Comparison of ENCODE assay signal across 10 cellular contexts in the genomic region with DNA sequence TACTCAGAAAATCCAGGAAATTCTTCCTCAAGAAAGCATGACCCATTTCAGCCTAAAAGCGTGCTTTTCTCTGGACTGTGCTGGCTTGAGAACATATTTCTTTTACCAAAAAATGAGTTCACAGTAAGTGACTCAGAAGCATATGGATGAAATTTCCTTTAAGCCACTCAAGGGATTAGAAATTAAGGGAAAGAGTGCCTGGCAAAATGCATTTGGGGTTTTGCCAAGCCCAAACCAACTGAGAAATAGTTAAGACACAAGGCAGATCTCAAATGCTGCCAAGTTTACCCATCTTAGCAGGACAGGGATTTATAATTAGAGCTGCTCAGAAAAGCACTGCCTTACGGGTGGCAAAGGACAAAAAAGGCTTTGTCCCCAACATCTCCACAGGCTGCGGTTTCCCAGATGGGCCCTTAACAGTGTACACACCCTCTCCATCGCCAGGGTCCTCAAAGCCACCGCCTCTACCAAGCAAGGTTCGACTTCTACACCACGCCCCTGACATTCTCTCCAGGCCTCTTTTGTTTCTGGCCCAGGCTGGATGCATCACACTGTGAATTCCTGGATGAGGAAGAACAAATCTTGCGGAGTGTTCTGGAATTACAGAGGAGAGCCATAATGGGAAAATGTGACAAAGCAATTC. TPM values are rescaled to one million over a fixed set of nuclear protein-coding genes. Genes with fewer than 3 reads are reported as not detected.
A peak's percentile ranks its signal among the peaks of the same experiment; 100 is the strongest.
DNase-seq lines count a peak whose midpoint lies in the region; ATAC-seq lines count a peak whose summit lies in the region.
"Had no signal": no experiment of that assay in that cellular context is flagged by ENCODE, and none has a peak within 500 bp of the region (broad histone marks: within the 10 kb centered on the region; RNA-seq: fewer than 3 reads in every experiment).

No MANE protein-coding gene starts in this region.

- H2BK5ac ChIP-seq in mesendoderm (ENCODE audit: low read length) = no peak overlapping the region

- H4K8ac ChIP-seq in mesendoderm (ENCODE audit: low read depth, low read length) = no peak overlapping the region

- H3K23ac ChIP-seq in mesendoderm (ENCODE audit: low read length) = no peak overlapping the region

- H3K18ac ChIP-seq in mesendoderm (ENCODE audit: low read length) = no peak overlapping the region

- no peak overlapping the region for H2BK15ac ChIP-seq in mesendoderm (replicated peaks; ENCODE audit: low read depth)

- H3K4ac ChIP-seq in mesendoderm (ENCODE audit: low read depth, low read length) = no peak overlapping the region

- H2AFZ ChIP-seq in ACC112 (ENCODE audit: low read length, unreplicated experiment) = peak overlapping the region; percentile 37

- H3K27ac ChIP-seq in ACC112 (ENCODE audit: low read depth, low read length) = peak overlapping the region; percentile 85
- H3K27ac ChIP-seq in mesendoderm (ENCODE audit: low read depth, low read length) = no peak overlapping the region
- H3K27ac ChIP-seq: BLaER1, prostate gland had no signal

- H3K36me3 Mint-ChIP-seq in natural killer cell treated with Interleukin-12 subunit alpha and Interleukin-12 subunit beta and Interleukin-15 and Interleukin-18, amount 100 ng/mL, for 72 hours = no peaks in the 10 kb centered on the region

- H3K36me3 ChIP-seq in ACC112 (ENCODE audit: insufficient read depth, low read length) (no peaks in the 10 kb centered on the region), MG63 (no peaks in the 10 kb centered on the region), mesendoderm (ENCODE audit: control insufficient read depth, insufficient read depth, low read length) (no peaks in the 10 kb centered on the region)
- H3K36me3 ChIP-seq: BLaER1, prostate gland had no signal

- peaks cover 0 to 3% of the 10 kb centered on the region in 2 donors for H3K27me3 Mint-ChIP-seq in natural killer cell treated with Interleukin-12 subunit alpha and Interleukin-12 subunit beta and Interleukin-15 and Interleukin-18, amount 100 ng/mL, for 72 hours

- H2BK120ac ChIP-seq in mesendoderm (ENCODE audit: low read depth, low read length) = no peak overlapping the region

- WGBS in mesendoderm (ENCODE audit: extremely low coverage, insufficient coverage, low lambda C conversion rate) = no CpG with 5 or more reads among the region's 8 CpGs

- H3K9me3 ChIP-seq in MG63 = no peaks in the 10 kb centered on the region
- H3K9me3 ChIP-seq: BLaER1, prostate gland had no signal

- no peaks in the 10 kb centered on the region for H3K79me1 ChIP-seq in mesendoderm (ENCODE audit: low read length)

- no peak overlapping the region for H2AK5ac ChIP-seq in mesendoderm (ENCODE audit: low read length)

- no peak for ATAC-seq in natural killer cell treated with Interleukin-12 subunit alpha and Interleukin-12 subunit beta and Interleukin-15 and Interleukin-18, amount 100 ng/mL, for 72 hours

- peaks cover 25% of the 10 kb centered on the region for H3K4me1 ChIP-seq in ACC112 (ENCODE audit: control insufficient read depth, insufficient read depth, low read length, unreplicated experiment)
- no peaks in the 10 kb centered on the region for H3K4me1 ChIP-seq in mesendoderm (ENCODE audit: control insufficient read depth, low read depth, low read length)
- H3K4me1 ChIP-seq: BLaER1, prostate gland had no signal

- peak; percentile 71 for DNase-seq in MG63
- DNase-seq in cerebellar cortex (ENCODE audit: low spot score) = peak; percentile 68
- peak; percentile 19 for DNase-seq in mesendoderm
- DNase-seq in HK-2 (ENCODE audit: unreplicated experiment) = no peak
- no peak for DNase-seq in cortex of kidney (lab: John Stamatoyannopoulos, UW)
- no peak for DNase-seq in GM19238 (ENCODE audit: insufficient read length, low spot score)
- DNase-seq in natural killer cell treated with Interleukin-12 subunit alpha and Interleukin-12 subunit beta and Interleukin-15 and Interleukin-18, amount 100 ng/mL, for 72 hours (ENCODE audit: low spot score) = no peak

- H3K27ac Mint-ChIP-seq in natural killer cell treated with Interleukin-12 subunit alpha and Interleukin-12 subunit beta and Interleukin-15 and Interleukin-18, amount 100 ng/mL, for 72 hours = no peak overlapping the region

- H3K4me3 Mint-ChIP-seq in natural killer cell treated with Interleukin-12 subunit alpha and Interleukin-12 subunit beta and Interleukin-15 and Interleukin-18, amount 100 ng/mL, for 72 hours = no peak overlapping the region

- H3K79me2 ChIP-seq in ACC112 (ENCODE audit: control insufficient read depth, insufficient read depth, low read length, unreplicated experiment) (no peaks in the 10 kb centered on the region), mesendoderm (ENCODE audit: control insufficient read depth, insufficient read depth, low read length) (no peaks in the 10 kb centered on the region)

- no peak overlapping the region for H3K9ac ChIP-seq in mesendoderm (ENCODE audit: low read length)
- H3K9ac ChIP-seq: BLaER1 had no signal

- H3K27me3 ChIP-seq in ACC112 (ENCODE audit: insufficient read depth, low read length) (no peaks in the 10 kb centered on the region), MG63 (no peaks in the 10 kb centered on the region), mesendoderm (ENCODE audit: insufficient read depth, low read length, poor library complexity) (no peaks in the 10 kb centered on the region)
- H3K27me3 ChIP-seq: BLaER1 had no signal

- H4K5ac ChIP-seq in mesendoderm (ENCODE audit: low read length) = no peak overlapping the region

- H3K4me1 Mint-ChIP-seq in natural killer cell treated with Interleukin-12 subunit alpha and Interleukin-12 subunit beta and Interleukin-15 and Interleukin-18, amount 100 ng/mL, for 72 hours (ENCODE audit: low read depth in 2 of 2) = peaks cover 0 to 5% of the 10 kb centered on the region in 2 donors

- no peaks in the 10 kb centered on the region for H3K9me3 Mint-ChIP-seq in natural killer cell treated with Interleukin-12 subunit alpha and Interleukin-12 subunit beta and Interleukin-15 and Interleukin-18, amount 100 ng/mL, for 72 hours

- H3K56ac ChIP-seq in mesendoderm (ENCODE audit: low read length) = peak overlapping the region; percentile 39

- H3K4me2 ChIP-seq in mesendoderm (ENCODE audit: low read length) = no peak overlapping the region
- H3K4me2 ChIP-seq: BLaER1 had no signal

- H3K4me3 ChIP-seq in ACC112 (ENCODE audit: low read depth, low read length) = peak overlapping the region; percentile 41; the same call in 1 of the 2 replicates
- no peak overlapping the region for H3K4me3 ChIP-seq in MG63
- H3K4me3 ChIP-seq in mesendoderm (ENCODE audit: low read length) = no peak overlapping the region
- H3K4me3 ChIP-seq: BLaER1, prostate gland had no signal

RNA-seq across cellular contexts. Expression of gene CDHR3, which starts 30.1 kb away (rescaled TPM):
- total RNA-seq in MG63 (2014; rRNA removed; shearing (Covaris generic); ENCODE audit: low replicate concordance) = 0.76 TPM in 1 of 2 replicates, not detected in the other
- polyA plus RNA-seq in mesendoderm (2013, experiment 1 of 2) = 4.3 TPM
- 4.9 TPM for polyA plus RNA-seq in mesendoderm (2013, experiment 2 of 2)
- total RNA-seq in natural killer cell treated with Interleukin-12 subunit alpha and Interleukin-12 subunit beta and Interleukin-15 and Interleukin-18, amount 100 ng/mL, for 72 hours = not detected

RNA-seq across cellular contexts. Expression of gene ATXN7L1, which starts 56.6 kb away (rescaled TPM):
- 0.59 TPM in 1 of 2 replicates, not detected in the other for total RNA-seq in MG63 (2014; rRNA removed; shearing (Covaris generic); ENCODE audit: low replicate concordance)
- 27.2 TPM for polyA plus RNA-seq in mesendoderm (2013, experiment 1 of 2)
- polyA plus RNA-seq in mesendoderm (2013, experiment 2 of 2) = 28.3 TPM
- 1 to 10 TPM; 3.6 to 5.4 TPM for total RNA-seq in natural killer cell treated with Interleukin-12 subunit alpha and Interleukin-12 subunit beta and Interleukin-15 and Interleukin-18, amount 100 ng/mL, for 72 hours

Comparison
In these comparisons a context has a peak if more than half of its experiments do, and no peak if none do; other contexts are left out.
1. DNase-seq: peak in MG63 (single experiment), cerebellar cortex (single experiment) and mesendoderm (single experiment); none in HK-2 (single experiment), cortex of kidney (single experiment), GM19238 (single experiment) and natural killer cell treated with Interleukin-12 subunit alpha and Interleukin-12 subunit beta and Interleukin-15 and Interleukin-18, amount 100 ng/mL, for 72 hours (single experiment).